1 cellular context compared by ENCODE assay signal in the genomic region with DNA sequence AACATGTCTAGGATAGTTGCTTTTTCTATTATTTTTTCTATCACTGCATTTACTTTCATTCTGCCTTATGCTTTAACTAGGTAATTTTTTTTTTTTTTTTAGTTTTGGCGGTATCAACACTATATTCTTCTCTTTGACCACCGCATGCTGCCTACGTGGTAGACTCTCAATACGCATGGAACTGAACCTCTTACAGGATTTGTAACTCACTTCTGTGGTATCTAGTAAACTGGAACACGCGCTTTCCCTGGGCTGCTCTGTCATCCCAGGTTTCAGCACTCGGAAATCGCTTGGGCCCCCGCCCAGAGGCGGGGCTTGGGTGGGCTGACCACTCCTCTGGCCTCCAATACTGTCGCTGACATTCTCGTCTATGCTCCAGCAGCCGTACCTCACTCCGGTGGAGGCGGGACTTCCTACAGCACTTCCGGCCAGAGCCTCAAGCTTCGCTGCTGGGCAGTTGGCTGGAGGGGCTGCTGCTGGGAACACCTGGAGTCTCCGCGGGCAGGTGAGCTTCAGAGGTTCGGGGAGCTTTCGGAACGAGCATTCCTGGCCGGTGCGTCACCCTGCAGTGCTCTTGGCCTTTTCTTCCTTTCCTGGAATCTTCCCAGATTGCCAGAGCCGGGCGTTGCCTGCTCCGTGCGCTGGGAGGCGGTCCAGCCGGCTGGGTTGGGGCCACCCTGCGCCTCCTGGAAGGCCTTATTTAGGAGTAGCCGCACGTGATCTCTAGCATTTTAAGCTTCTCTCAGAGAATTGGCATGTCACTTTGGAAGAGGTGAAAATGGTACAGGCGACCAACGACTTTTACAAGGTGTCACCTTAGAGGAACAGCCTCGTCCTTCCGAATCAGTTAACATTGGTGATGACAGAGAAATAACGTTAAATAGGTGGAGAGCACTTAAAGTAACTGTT.
TF ChIP-seq lines count a peak whose summit lies in the region.

A gene with protein sequence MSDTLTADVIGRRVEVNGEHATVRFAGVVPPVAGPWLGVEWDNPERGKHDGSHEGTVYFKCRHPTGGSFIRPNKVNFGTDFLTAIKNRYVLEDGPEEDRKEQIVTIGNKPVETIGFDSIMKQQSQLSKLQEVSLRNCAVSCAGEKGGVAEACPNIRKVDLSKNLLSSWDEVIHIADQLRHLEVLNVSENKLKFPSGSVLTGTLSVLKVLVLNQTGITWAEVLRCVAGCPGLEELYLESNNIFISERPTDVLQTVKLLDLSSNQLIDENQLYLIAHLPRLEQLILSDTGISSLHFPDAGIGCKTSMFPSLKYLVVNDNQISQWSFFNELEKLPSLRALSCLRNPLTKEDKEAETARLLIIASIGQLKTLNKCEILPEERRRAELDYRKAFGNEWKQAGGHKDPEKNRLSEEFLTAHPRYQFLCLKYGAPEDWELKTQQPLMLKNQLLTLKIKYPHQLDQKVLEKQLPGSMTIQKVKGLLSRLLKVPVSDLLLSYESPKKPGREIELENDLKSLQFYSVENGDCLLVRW (plus strand): TSS at position 428 of the 909 bp plus-strand sequence. CDS start 12,623 bp downstream, outside the sequence.

TF ChIP-seq in K562, 482 proteins besides CTCF, POLR2A, EP300 and RAD21 (continued from another document and continues in another):
- TF ChIP-seq, protein P1, sequence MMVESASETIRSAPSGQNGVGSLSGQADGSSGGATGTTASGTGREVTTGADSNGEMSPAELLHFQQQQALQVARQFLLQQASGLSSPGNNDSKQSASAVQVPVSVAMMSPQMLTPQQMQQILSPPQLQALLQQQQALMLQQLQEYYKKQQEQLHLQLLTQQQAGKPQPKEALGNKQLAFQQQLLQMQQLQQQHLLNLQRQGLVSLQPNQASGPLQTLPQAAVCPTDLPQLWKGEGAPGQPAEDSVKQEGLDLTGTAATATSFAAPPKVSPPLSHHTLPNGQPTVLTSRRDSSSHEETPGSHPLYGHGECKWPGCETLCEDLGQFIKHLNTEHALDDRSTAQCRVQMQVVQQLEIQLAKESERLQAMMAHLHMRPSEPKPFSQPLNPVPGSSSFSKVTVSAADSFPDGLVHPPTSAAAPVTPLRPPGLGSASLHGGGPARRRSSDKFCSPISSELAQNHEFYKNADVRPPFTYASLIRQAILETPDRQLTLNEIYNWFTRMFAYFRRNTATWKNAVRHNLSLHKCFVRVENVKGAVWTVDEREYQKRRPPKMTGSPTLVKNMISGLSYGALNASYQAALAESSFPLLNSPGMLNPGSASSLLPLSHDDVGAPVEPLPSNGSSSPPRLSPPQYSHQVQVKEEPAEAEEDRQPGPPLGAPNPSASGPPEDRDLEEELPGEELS (CRISPR knock-in tag; IDR thresholded peaks at IDR 0.05; ENCODE audit: borderline replicate concordance), result 0 out of 2 replicates have a peak, but pooled peaks have one; percentile 39
- TF ChIP-seq TBL1XR1 (IDR thresholded peaks at IDR 0.05; ENCODE audit: low read length in 2 of 2) (no peak; a peak in 1 of 4 replicates), XRCC4 (IDR thresholded peaks at IDR 0.05; ENCODE audit: extremely low read depth, insufficient read depth, insufficient read length) (no peak), TEAD4 (IDR thresholded peaks at IDR 0.05; ENCODE audit: low read length) (peak; percentile 51), TEAD4 (CRISPR knock-in tag; IDR thresholded peaks at IDR 0.05; ENCODE audit: borderline replicate concordance) (no peak), NCOA1 (IDR thresholded peaks at IDR 0.05; ENCODE audit: low read depth) (peak; percentile 61; the same call in 1 of the 2 replicates), NFE2 (IDR thresholded peaks at IDR 0.05; ENCODE audit: low read depth) (peak; percentile 79), ZNF224 (CRISPR knock-in tag; IDR thresholded peaks at IDR 0.05) (0 out of 2 replicates have a peak, but pooled peaks have one; percentile 10), MED1 (CRISPR knock-in tag; IDR thresholded peaks at IDR 0.05; ENCODE audit: borderline replicate concordance) (no peak), PHB (CRISPR knock-in tag; IDR thresholded peaks at IDR 0.05) (0 out of 2 replicates have a peak, but pooled peaks have one; percentile 32), KAT2B (IDR thresholded peaks at IDR 0.05; ENCODE audit: low read depth, low read length) (no peak), CBX1 (IDR thresholded peaks at IDR 0.05; ENCODE audit: low read depth) (no peak; the same call in 1 of the 2 replicates), SMARCA5 (IDR thresholded peaks at IDR 0.05) (no peak), DIDO1 (tag; IDR thresholded peaks at IDR 0.05; ENCODE audit: low read depth) (peak; percentile 80), ZEB2 (IDR thresholded peaks at IDR 0.05) (peak; percentile 91)
- TF ChIP-seq, protein P2, sequence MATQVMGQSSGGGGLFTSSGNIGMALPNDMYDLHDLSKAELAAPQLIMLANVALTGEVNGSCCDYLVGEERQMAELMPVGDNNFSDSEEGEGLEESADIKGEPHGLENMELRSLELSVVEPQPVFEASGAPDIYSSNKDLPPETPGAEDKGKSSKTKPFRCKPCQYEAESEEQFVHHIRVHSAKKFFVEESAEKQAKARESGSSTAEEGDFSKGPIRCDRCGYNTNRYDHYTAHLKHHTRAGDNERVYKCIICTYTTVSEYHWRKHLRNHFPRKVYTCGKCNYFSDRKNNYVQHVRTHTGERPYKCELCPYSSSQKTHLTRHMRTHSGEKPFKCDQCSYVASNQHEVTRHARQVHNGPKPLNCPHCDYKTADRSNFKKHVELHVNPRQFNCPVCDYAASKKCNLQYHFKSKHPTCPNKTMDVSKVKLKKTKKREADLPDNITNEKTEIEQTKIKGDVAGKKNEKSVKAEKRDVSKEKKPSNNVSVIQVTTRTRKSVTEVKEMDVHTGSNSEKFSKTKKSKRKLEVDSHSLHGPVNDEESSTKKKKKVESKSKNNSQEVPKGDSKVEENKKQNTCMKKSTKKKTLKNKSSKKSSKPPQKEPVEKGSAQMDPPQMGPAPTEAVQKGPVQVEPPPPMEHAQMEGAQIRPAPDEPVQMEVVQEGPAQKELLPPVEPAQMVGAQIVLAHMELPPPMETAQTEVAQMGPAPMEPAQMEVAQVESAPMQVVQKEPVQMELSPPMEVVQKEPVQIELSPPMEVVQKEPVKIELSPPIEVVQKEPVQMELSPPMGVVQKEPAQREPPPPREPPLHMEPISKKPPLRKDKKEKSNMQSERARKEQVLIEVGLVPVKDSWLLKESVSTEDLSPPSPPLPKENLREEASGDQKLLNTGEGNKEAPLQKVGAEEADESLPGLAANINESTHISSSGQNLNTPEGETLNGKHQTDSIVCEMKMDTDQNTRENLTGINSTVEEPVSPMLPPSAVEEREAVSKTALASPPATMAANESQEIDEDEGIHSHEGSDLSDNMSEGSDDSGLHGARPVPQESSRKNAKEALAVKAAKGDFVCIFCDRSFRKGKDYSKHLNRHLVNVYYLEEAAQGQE (CRISPR knock-in tag; IDR thresholded peaks at IDR 0.05; ENCODE audit: low read depth), result peak; percentile 79; the same call in 1 of the 2 replicates
- TF ChIP-seq, protein P3, sequence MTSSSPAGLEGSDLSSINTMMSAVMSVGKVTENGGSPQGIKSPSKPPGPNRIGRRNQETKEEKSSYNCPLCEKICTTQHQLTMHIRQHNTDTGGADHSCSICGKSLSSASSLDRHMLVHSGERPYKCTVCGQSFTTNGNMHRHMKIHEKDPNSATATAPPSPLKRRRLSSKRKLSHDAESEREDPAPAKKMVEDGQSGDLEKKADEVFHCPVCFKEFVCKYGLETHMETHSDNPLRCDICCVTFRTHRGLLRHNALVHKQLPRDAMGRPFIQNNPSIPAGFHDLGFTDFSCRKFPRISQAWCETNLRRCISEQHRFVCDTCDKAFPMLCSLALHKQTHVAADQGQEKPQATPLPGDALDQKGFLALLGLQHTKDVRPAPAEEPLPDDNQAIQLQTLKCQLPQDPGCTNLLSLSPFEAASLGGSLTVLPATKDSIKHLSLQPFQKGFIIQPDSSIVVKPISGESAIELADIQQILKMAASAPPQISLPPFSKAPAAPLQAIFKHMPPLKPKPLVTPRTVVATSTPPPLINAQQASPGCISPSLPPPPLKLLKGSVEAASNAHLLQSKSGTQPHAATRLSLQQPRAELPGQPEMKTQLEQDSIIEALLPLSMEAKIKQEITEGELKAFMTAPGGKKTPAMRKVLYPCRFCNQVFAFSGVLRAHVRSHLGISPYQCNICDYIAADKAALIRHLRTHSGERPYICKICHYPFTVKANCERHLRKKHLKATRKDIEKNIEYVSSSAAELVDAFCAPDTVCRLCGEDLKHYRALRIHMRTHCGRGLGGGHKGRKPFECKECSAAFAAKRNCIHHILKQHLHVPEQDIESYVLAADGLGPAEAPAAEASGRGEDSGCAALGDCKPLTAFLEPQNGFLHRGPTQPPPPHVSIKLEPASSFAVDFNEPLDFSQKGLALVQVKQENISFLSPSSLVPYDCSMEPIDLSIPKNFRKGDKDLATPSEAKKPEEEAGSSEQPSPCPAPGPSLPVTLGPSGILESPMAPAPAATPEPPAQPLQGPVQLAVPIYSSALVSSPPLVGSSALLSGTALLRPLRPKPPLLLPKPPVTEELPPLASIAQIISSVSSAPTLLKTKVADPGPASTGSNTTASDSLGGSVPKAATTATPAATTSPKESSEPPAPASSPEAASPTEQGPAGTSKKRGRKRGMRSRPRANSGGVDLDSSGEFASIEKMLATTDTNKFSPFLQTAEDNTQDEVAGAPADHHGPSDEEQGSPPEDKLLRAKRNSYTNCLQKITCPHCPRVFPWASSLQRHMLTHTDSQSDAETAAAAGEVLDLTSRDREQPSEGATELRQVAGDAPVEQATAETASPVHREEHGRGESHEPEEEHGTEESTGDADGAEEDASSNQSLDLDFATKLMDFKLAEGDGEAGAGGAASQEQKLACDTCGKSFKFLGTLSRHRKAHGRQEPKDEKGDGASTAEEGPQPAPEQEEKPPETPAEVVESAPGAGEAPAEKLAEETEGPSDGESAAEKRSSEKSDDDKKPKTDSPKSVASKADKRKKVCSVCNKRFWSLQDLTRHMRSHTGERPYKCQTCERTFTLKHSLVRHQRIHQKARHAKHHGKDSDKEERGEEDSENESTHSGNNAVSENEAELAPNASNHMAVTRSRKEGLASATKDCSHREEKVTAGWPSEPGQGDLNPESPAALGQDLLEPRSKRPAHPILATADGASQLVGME (CRISPR knock-in tag; IDR thresholded peaks at IDR 0.05), result peak; percentile 79; the same call in 1 of the 2 replicates
- TF ChIP-seq, protein P4, sequence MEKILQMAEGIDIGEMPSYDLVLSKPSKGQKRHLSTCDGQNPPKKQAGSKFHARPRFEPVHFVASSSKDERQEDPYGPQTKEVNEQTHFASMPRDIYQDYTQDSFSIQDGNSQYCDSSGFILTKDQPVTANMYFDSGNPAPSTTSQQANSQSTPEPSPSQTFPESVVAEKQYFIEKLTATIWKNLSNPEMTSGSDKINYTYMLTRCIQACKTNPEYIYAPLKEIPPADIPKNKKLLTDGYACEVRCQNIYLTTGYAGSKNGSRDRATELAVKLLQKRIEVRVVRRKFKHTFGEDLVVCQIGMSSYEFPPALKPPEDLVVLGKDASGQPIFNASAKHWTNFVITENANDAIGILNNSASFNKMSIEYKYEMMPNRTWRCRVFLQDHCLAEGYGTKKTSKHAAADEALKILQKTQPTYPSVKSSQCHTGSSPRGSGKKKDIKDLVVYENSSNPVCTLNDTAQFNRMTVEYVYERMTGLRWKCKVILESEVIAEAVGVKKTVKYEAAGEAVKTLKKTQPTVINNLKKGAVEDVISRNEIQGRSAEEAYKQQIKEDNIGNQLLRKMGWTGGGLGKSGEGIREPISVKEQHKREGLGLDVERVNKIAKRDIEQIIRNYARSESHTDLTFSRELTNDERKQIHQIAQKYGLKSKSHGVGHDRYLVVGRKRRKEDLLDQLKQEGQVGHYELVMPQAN (IDR thresholded peaks at IDR 0.05; ENCODE audit: borderline replicate concordance), result peak; percentile 89
- TF ChIP-seq, protein P5, sequence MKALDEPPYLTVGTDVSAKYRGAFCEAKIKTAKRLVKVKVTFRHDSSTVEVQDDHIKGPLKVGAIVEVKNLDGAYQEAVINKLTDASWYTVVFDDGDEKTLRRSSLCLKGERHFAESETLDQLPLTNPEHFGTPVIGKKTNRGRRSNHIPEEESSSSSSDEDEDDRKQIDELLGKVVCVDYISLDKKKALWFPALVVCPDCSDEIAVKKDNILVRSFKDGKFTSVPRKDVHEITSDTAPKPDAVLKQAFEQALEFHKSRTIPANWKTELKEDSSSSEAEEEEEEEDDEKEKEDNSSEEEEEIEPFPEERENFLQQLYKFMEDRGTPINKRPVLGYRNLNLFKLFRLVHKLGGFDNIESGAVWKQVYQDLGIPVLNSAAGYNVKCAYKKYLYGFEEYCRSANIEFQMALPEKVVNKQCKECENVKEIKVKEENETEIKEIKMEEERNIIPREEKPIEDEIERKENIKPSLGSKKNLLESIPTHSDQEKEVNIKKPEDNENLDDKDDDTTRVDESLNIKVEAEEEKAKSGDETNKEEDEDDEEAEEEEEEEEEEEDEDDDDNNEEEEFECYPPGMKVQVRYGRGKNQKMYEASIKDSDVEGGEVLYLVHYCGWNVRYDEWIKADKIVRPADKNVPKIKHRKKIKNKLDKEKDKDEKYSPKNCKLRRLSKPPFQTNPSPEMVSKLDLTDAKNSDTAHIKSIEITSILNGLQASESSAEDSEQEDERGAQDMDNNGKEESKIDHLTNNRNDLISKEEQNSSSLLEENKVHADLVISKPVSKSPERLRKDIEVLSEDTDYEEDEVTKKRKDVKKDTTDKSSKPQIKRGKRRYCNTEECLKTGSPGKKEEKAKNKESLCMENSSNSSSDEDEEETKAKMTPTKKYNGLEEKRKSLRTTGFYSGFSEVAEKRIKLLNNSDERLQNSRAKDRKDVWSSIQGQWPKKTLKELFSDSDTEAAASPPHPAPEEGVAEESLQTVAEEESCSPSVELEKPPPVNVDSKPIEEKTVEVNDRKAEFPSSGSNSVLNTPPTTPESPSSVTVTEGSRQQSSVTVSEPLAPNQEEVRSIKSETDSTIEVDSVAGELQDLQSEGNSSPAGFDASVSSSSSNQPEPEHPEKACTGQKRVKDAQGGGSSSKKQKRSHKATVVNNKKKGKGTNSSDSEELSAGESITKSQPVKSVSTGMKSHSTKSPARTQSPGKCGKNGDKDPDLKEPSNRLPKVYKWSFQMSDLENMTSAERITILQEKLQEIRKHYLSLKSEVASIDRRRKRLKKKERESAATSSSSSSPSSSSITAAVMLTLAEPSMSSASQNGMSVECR (CRISPR knock-in tag; IDR thresholded peaks at IDR 0.05), result peak; percentile 68; the same call in 1 of the 2 replicates
- TF ChIP-seq, protein P6, sequence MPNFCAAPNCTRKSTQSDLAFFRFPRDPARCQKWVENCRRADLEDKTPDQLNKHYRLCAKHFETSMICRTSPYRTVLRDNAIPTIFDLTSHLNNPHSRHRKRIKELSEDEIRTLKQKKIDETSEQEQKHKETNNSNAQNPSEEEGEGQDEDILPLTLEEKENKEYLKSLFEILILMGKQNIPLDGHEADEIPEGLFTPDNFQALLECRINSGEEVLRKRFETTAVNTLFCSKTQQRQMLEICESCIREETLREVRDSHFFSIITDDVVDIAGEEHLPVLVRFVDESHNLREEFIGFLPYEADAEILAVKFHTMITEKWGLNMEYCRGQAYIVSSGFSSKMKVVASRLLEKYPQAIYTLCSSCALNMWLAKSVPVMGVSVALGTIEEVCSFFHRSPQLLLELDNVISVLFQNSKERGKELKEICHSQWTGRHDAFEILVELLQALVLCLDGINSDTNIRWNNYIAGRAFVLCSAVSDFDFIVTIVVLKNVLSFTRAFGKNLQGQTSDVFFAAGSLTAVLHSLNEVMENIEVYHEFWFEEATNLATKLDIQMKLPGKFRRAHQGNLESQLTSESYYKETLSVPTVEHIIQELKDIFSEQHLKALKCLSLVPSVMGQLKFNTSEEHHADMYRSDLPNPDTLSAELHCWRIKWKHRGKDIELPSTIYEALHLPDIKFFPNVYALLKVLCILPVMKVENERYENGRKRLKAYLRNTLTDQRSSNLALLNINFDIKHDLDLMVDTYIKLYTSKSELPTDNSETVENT (CRISPR knock-in tag; IDR thresholded peaks at IDR 0.05), result peak; percentile 89
- TF ChIP-seq, protein P7, sequence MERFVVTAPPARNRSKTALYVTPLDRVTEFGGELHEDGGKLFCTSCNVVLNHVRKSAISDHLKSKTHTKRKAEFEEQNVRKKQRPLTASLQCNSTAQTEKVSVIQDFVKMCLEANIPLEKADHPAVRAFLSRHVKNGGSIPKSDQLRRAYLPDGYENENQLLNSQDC (CRISPR knock-in tag; IDR thresholded peaks at IDR 0.05), result no peak
